Comparison of ENCODE assay signal across 1 cellular context in genomic region chr15:65361708-65362459, GRCh38.
TF ChIP-seq lines count a peak whose summit lies in the region.

No MANE protein-coding gene starts in this region.

TF ChIP-seq in H1, 55 proteins besides CTCF, POLR2A, EP300 and RAD21:
- TF ChIP-seq ASH2L (IDR thresholded peaks at IDR 0.05; ENCODE audit: low read length) (peak; percentile 66), EZH2 (IDR thresholded peaks at IDR 0.05; ENCODE audit: low read depth, low read length, severe bottlenecking) (no peak), MAX (IDR thresholded peaks at IDR 0.05) (peak; percentile 97)
- TF ChIP-seq, protein P1, sequence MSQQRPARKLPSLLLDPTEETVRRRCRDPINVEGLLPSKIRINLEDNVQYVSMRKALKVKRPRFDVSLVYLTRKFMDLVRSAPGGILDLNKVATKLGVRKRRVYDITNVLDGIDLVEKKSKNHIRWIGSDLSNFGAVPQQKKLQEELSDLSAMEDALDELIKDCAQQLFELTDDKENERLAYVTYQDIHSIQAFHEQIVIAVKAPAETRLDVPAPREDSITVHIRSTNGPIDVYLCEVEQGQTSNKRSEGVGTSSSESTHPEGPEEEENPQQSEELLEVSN (IDR thresholded peaks at IDR 0.05): peak; percentile 93
